ENCODE assay signal across 21 cellular contexts in the genomic region with DNA sequence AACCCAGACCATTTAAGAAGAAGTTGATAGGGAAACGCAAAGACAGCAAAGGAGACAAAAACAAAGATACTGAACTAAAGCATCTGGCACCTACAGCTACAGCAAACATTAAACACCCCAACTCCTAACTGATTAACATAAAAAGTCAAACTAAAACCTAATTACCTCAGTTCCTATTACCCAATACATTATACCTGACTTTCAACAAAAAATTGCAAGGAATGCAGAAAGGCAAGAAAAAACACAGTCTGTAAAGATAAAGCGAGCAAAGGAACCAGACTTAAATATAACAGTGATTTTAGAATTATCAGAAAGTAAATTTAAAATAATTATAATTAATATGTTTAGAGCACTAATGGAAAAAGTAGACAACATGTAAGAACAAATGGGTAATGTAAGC.
"Had no signal": no experiment of that assay in that cellular context is flagged by ENCODE, and none has a peak within 500 bp of the region (broad histone marks: within the 10 kb centered on the region; RNA-seq: fewer than 3 reads in every experiment).

No MANE protein-coding gene starts in this region.

- H3K27ac ChIP-seq: foreskin keratinocyte, heart left ventricle, neutrophil, right atrium auricular region, sigmoid colon, skin epidermis, stomach, thoracic aorta, transverse colon had no signal

- H3K9me3 ChIP-seq: heart left ventricle, mucosa of descending colon, neutrophil, right atrium auricular region, sigmoid colon, stomach, thoracic aorta, transverse colon had no signal

- H3K4me1 ChIP-seq: heart left ventricle, right atrium auricular region, sigmoid colon, stomach, transverse colon had no signal

- H3K36me3 ChIP-seq: heart left ventricle, neutrophil, right atrium auricular region, sigmoid colon, stomach, thoracic aorta, transverse colon had no signal

- H3K36me3 Mint-ChIP-seq: naive thymus-derived CD8-positive, alpha-beta T cell had no signal

- H3K9me3 Mint-ChIP-seq: dendritic cell treated with granulocyte-macrophage colony-stimulating factor and Interleukin-4, amounts not matched to agents 40 ng/mL and 50 ng/mL, for 4 days; effector memory CD8-positive, alpha-beta T cell; naive thymus-derived CD8-positive, alpha-beta T cell had no signal

- H3K4me3 ChIP-seq: heart left ventricle, mucosa of descending colon, right atrium auricular region, sigmoid colon, skin epidermis, stomach, thoracic aorta, transverse colon had no signal

- ATAC-seq: effector memory CD8-positive, alpha-beta T cell; foreskin keratinocyte; heart left ventricle; naive thymus-derived CD8-positive, alpha-beta T cell had no signal

- H3K27me3 Mint-ChIP-seq: dendritic cell treated with granulocyte-macrophage colony-stimulating factor and Interleukin-4, amounts not matched to agents 40 ng/mL and 50 ng/mL, for 4 days; effector memory CD8-positive, alpha-beta T cell; naive thymus-derived CD8-positive, alpha-beta T cell had no signal

- H3K27ac Mint-ChIP-seq: dendritic cell treated with granulocyte-macrophage colony-stimulating factor and Interleukin-4, amounts not matched to agents 40 ng/mL and 50 ng/mL, for 4 days; effector memory CD8-positive, alpha-beta T cell; naive thymus-derived CD8-positive, alpha-beta T cell had no signal

- FAIRE-seq: islet of Langerhans had no signal

- H3K27me3 ChIP-seq: foreskin keratinocyte, heart left ventricle, neutrophil, right atrium auricular region, sigmoid colon, stomach, transverse colon had no signal

- DNase-seq: effector memory CD8-positive, alpha-beta T cell; erythroblast; foreskin keratinocyte; heart left ventricle; hypothalamus; kidney glomerular epithelial cell; mesendoderm; mucosa of descending colon; naive thymus-derived CD8-positive, alpha-beta T cell; sigmoid colon; stimulated activated CD4-positive, alpha-beta T cell treated with anti-CD3 and anti-CD28 coated beads, Interleukin-12 subunit alpha, Interleukin-12 subunit beta, amount 100 ng/mL, for 4 hours; stimulated activated naive CD4-positive, alpha-beta T cell; stomach; substantia nigra; transverse colon had no signal

- H3K4me3 Mint-ChIP-seq: dendritic cell treated with granulocyte-macrophage colony-stimulating factor and Interleukin-4, amounts not matched to agents 40 ng/mL and 50 ng/mL, for 4 days; effector memory CD8-positive, alpha-beta T cell; naive thymus-derived CD8-positive, alpha-beta T cell had no signal
